Comparison of ENCODE assay signal across 8 cellular contexts in the genomic region with DNA sequence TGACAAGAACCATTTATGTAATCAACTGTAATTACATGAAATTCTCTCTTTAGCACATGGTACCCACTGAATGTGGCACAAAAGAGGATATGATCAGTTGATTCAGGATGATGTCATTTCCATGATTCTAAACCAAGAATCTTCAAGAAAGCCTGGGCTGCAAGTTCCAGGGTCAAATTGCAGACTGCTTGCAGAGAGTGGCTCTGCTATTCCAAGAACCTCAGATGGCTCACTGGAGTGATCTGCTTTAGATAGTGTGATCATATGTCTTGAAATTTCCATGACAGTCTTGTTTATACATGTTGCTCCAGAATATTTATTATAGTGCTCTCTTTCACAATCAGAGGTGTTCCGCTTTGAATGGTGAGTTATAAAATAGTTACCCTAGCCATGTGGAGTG.
DNase-seq lines count a peak whose midpoint lies in the region; ATAC-seq and TF ChIP-seq lines count a peak whose summit lies in the region.

No MANE protein-coding gene starts in this region.

- no peak overlapping the region for H3K4me3 Mint-ChIP-seq in HFFc6
- no peak overlapping the region for H3K4me3 Mint-ChIP-seq in CD8-positive, alpha-beta T cell

- H3K9me3 Mint-ChIP-seq in HFFc6 = no peaks in the 10 kb centered on the region
- no peaks in the 10 kb centered on the region for H3K9me3 Mint-ChIP-seq in CD8-positive, alpha-beta T cell

- POLR2A ChIA-PET in CD8-positive, alpha-beta T cell (lab: Charles Lee) = interaction anchor here (1.1 kb wide), 1 partner anchor 61 kb away, joined by 3 read pairs; no protein-coding TSS in a partner anchor

- peak; percentile 79 for DNase-seq in HFFc6
- DNase-seq in NOMO-1 treated with dmso at 0.1 percent for 144 hours (lab: John Stamatoyannopoulos, UW; ENCODE audit: unreplicated experiment) = peak; percentile 55
- peak; percentile 32 for DNase-seq in myocyte (ENCODE audit: low read depth)
- no peak for DNase-seq in CD8-positive, alpha-beta T cell
- no peak for DNase-seq in coronary artery (ENCODE audit: low spot score)
- no peak for DNase-seq in left colon
- DNase-seq in NCI-H345 treated with DMSO at 0.1 percent for 48 hours (lab: John Stamatoyannopoulos, UW; ENCODE audit: unreplicated experiment) = no peak

- H3K4me1 ChIP-seq in CD8-positive, alpha-beta T cell (ENCODE audit: insufficient read depth, low read length) = peaks cover 11% of the 10 kb centered on the region

- intact Hi-C loops in CD8-positive, alpha-beta T cell (cut with DNase I, micrococcal nuclease) = loop anchor here in 1 of 2 experiments (5.0 kb wide), 1 partner anchor 37 kb away; no protein-coding TSS in a partner anchor
- intact Hi-C loops in left colon (cut with DNase I, micrococcal nuclease) = no loop called here

- H3K36me3 Mint-ChIP-seq in HFFc6 (ENCODE audit: low read depth) = no peaks in the 10 kb centered on the region
- H3K36me3 Mint-ChIP-seq in CD8-positive, alpha-beta T cell = no peaks in the 10 kb centered on the region

- no peaks in the 10 kb centered on the region for H3K27me3 ChIP-seq in CD8-positive, alpha-beta T cell (ENCODE audit: insufficient read depth, low read length)

- CTCF ChIA-PET in CD8-positive, alpha-beta T cell (lab: Charles Lee) = interaction anchor here (0.8 to 1.0 kb wide), 2 partner anchors 64 to 73 kb away, joined by 3 to 5 read pairs; no protein-coding TSS in a partner anchor

- H3K4me1 Mint-ChIP-seq in HFFc6 (ENCODE audit: low read depth) = peaks cover 40% of the 10 kb centered on the region
- peaks cover 22% of the 10 kb centered on the region for H3K4me1 Mint-ChIP-seq in CD8-positive, alpha-beta T cell (ENCODE audit: low read depth)

- no peaks in the 10 kb centered on the region for H3K9me3 ChIP-seq in CD8-positive, alpha-beta T cell (ENCODE audit: low read length)

- peak overlapping the region; percentile 70 for H3K27ac Mint-ChIP-seq in HFFc6
- no peak overlapping the region for H3K27ac Mint-ChIP-seq in CD8-positive, alpha-beta T cell

- TF ChIP-seq CTCF in HFFc6 (IDR thresholded peaks at IDR 0.05) (no peak), coronary artery (IDR thresholded peaks at IDR 0.05) (no peak)
- no peak for TF ChIP-seq CTCF in CD8-positive, alpha-beta T cell (IDR thresholded peaks at IDR 0.05)

- ATAC-seq in GM18511 (IDR thresholded peaks at IDR 0.05; ENCODE audit: unreplicated experiment) (peak; percentile 84), left colon (no peak)
- no peak for ATAC-seq in CD8-positive, alpha-beta T cell

- H3K4me3 ChIP-seq in CD8-positive, alpha-beta T cell (ENCODE audit: low read depth, low read length) = no peak overlapping the region
- no peak overlapping the region for H3K4me3 ChIP-seq in coronary artery

- no peak overlapping the region for H3K27ac ChIP-seq in CD8-positive, alpha-beta T cell (ENCODE audit: low read depth, low read length)
- no peak overlapping the region for H3K27ac ChIP-seq in coronary artery

- H3K36me3 ChIP-seq in CD8-positive, alpha-beta T cell (ENCODE audit: insufficient read depth, low read length) = no peaks in the 10 kb centered on the region

- no peaks in the 10 kb centered on the region; the same call in 1 of the 2 replicates for H3K27me3 Mint-ChIP-seq in HFFc6 (ENCODE audit: insufficient read depth)
- H3K27me3 Mint-ChIP-seq in CD8-positive, alpha-beta T cell (ENCODE audit: low read depth) = no peaks in the 10 kb centered on the region

Comparison
In these comparisons a context has a peak if more than half of its experiments do, and no peak if none do; other contexts are left out.
1. DNase-seq: peak in HFFc6 (single experiment), NOMO-1 treated with dmso at 0.1 percent for 144 hours (single experiment) and myocyte (single experiment); none in CD8-positive, alpha-beta T cell (0 of 7), coronary artery (single experiment), left colon (0 of 2) and NCI-H345 treated with DMSO at 0.1 percent for 48 hours (single experiment).